Comparison of ENCODE assay signal across 28 cellular contexts in the genomic region with DNA sequence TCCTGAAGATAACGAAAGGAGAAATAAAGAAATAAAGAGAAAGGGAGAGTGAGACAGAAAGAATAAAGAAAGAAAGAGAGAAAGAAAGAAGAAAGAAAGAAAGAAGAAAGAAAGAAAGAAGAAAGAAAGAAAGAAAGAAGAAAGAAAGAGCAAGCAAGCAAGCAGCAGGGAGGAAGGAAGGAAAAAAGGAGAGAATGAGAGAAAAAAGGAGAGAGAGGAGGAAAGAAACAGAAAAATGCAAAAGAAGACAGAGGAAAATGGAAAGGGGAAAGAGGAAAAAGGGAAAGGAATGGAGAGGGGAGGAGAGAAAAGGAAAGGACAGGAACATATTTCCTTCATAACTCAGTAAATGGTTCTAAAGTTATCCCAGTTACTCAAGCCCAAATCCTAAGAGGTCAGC.
"Had no signal": no experiment of that assay in that cellular context is flagged by ENCODE, and none has a peak within 500 bp of the region (broad histone marks: within the 10 kb centered on the region; RNA-seq: fewer than 3 reads in every experiment).

No MANE protein-coding gene starts in this region.

- ATAC-seq: effector memory CD8-positive, alpha-beta T cell; esophagus mucosa; gastrocnemius medialis; heart right ventricle; left cardiac atrium; left lung; left ventricle myocardium superior; lower lobe of right lung; mucosa of descending colon; naive thymus-derived CD8-positive, alpha-beta T cell had no signal

- H3K36me3 Mint-ChIP-seq: naive B cell had no signal

- H3K36me3 ChIP-seq: esophagus squamous epithelium, gastrocnemius medialis, heart right ventricle, left lung, lower lobe of right lung had no signal

- H3K9me3 ChIP-seq: gastrocnemius medialis had no signal

- DNase-seq: cortex of kidney; effector CD8-positive, alpha-beta T cell; effector memory CD8-positive, alpha-beta T cell; endodermal cell; erythroblast; esophagus squamous epithelium; foreskin fibroblast; foreskin melanocyte; gastrocnemius medialis; glutamatergic neuron; head of caudate nucleus; heart right ventricle; hippocampal formation; left cardiac atrium; left lung; left ventricle myocardium superior; lower lobe of right lung; mesenchymal stem cell; mucosa of descending colon; naive B cell; naive thymus-derived CD8-positive, alpha-beta T cell had no signal

- H3K4me3 ChIP-seq: esophagus squamous epithelium, gastrocnemius medialis, heart right ventricle, left lung, lower lobe of right lung, mucosa of descending colon had no signal

- H3K27ac ChIP-seq: epithelial cell of prostate, esophagus squamous epithelium, gastrocnemius medialis, heart right ventricle, left lung, lower lobe of right lung had no signal

- H3K27me3 ChIP-seq: esophagus squamous epithelium, gastrocnemius medialis, heart right ventricle, left lung had no signal

- FAIRE-seq: endometrium, islet of Langerhans, keratinocyte had no signal

- H3K27me3 Mint-ChIP-seq: dendritic cell treated with granulocyte-macrophage colony-stimulating factor and Interleukin-4, amounts not matched to agents 40 ng/mL and 50 ng/mL, for 4 days; effector memory CD8-positive, alpha-beta T cell; naive B cell; naive thymus-derived CD8-positive, alpha-beta T cell had no signal

- H3K4me3 Mint-ChIP-seq: dendritic cell treated with granulocyte-macrophage colony-stimulating factor and Interleukin-4, amounts not matched to agents 40 ng/mL and 50 ng/mL, for 4 days; effector memory CD8-positive, alpha-beta T cell; endodermal cell; mesothelial cell of epicardium; naive B cell; naive thymus-derived CD8-positive, alpha-beta T cell had no signal

- H3K4me1 ChIP-seq: esophagus squamous epithelium, gastrocnemius medialis, heart right ventricle, left lung, lower lobe of right lung had no signal

- H3K4me1 Mint-ChIP-seq: endodermal cell; mesothelial cell of epicardium; naive B cell; naive thymus-derived CD8-positive, alpha-beta T cell had no signal

- H3K27ac Mint-ChIP-seq: dendritic cell treated with granulocyte-macrophage colony-stimulating factor and Interleukin-4, amounts not matched to agents 40 ng/mL and 50 ng/mL, for 4 days; effector memory CD8-positive, alpha-beta T cell; endodermal cell; mesothelial cell of epicardium; naive B cell; naive thymus-derived CD8-positive, alpha-beta T cell had no signal
